In the genomic region with DNA sequence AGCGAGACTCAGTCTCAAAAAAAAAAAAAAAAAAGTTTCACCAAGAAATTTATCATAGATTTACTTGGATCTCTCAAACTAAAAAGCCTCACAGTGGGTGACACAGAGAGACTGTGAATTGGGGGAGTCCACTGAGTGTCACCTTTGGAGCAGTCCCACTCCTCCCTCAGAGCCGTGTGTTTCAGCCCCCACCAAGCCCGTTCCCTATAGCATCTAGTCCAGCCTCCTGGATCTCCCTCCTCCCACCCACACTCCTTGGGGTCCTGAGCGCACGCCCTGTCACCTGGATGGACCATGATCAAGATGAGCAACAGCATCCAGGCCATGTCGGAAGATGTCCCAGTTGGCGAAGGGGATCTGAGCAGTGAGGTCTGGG, we compare ENCODE assay signal across 17 cellular contexts. TPM values are rescaled to one million over a fixed set of nuclear protein-coding genes. Genes with fewer than 3 reads are reported as not detected.
A peak's percentile ranks its signal among the peaks of the same experiment; 100 is the strongest.
DNase-seq lines count a peak whose midpoint lies in the region; ATAC-seq and TF ChIP-seq lines count a peak whose summit lies in the region.
"Had no signal": no experiment of that assay in that cellular context is flagged by ENCODE, and none has a peak within 500 bp of the region (broad histone marks: within the 10 kb centered on the region; RNA-seq: fewer than 3 reads in every experiment).

No MANE protein-coding gene starts in this region.

- H3K9ac ChIP-seq in IMR-90 (ENCODE audit: low read depth, low read length), result no peak overlapping the region

- in situ Hi-C loops in IMR-90 (cut with MboI; ENCODE audit: low sequenced_read_pairs), result no loop called here

- DNase-seq in activated CD4-positive, alpha-beta T cell treated with anti-CD3 and anti-CD28 coated beads for 36 hours, result no peak
- DNase-seq in activated CD4-positive, alpha-beta T cell treated with anti-CD3 and anti-CD28 coated beads for 4 hours, result no peak
- DNase-seq in IMR-90, result no peak
- no peak for DNase-seq in activated naive CD8-positive, alpha-beta T cell treated with anti-CD3 and anti-CD28 coated beads, Interleukin-2, amount 10 ng/mL, durations not matched to agents 7 days and 5 days
- no peak for DNase-seq in activated CD4-positive, CD25-positive, alpha-beta regulatory T cell treated with anti-CD3 and anti-CD28 coated beads, Interleukin-2, amount 50 U/mL, for 72 hours
- no peak for DNase-seq in thyroid gland
- DNase-seq: COR-L47, GF-D8, left colon, NCI-H2029 treated with DMSO at 0.1 percent for 48 hours, NCI-H748 treated with DMSO at 0.1 percent for 48 hours had no signal

- no peaks in the 10 kb centered on the region for H4K20me1 ChIP-seq in IMR-90 (ENCODE audit: insufficient read depth, low read length)

- 74% methylated on average over 3 of the region's 7 CpGs; no CpG with 5 or more reads in 1 of the 2 experiments for WGBS in IMR-90 (ENCODE audit: extremely low coverage in 2 of 2, insufficient read length in 1 of 2), 2 experiments
- 83 to 91% methylated on average over 7 of the region's 7 CpGs for WGBS in thyroid gland, 2 donors

- no peaks in the 10 kb centered on the region for H3K79me1 ChIP-seq in IMR-90 (ENCODE audit: low read depth in 1 of 2, low read length in 2 of 2)

- intact Hi-C loops in activated CD4-positive, alpha-beta T cell treated with anti-CD3 and anti-CD28 coated beads for 36 hours (cut with DNase I, micrococcal nuclease), result no loop called here
- intact Hi-C loops in IMR-90 (cut with micrococcal nuclease), result no loop called here
- intact Hi-C loops in thyroid gland (cut with DNase I), result no loop called here

- H3K9me1 ChIP-seq in IMR-90 (ENCODE audit: insufficient read depth, low read length), result peaks cover 3% of the 10 kb centered on the region; the same call in 1 of the 2 replicates

- H3K4me3 ChIP-seq in IMR-90 (ENCODE audit: insufficient read depth, low read depth, low read length) (no peak overlapping the region), neutrophil (ENCODE audit: low read depth in 1 of 2, low read length in 1 of 2) (no peak overlapping the region), thyroid gland (replicated peaks in 1 of 3) (no peak overlapping the region)
- H3K4me3 ChIP-seq: hepatocyte, prostate gland, suprapubic skin had no signal

- H3K4me1 Mint-ChIP-seq in activated CD4-positive, alpha-beta T cell treated with anti-CD3 and anti-CD28 coated beads for 36 hours, result peaks cover 53% of the 10 kb centered on the region
- H3K4me1 Mint-ChIP-seq in activated naive CD8-positive, alpha-beta T cell treated with anti-CD3 and anti-CD28 coated beads, Interleukin-2, amount 10 ng/mL, durations not matched to agents 7 days and 5 days, result peaks cover 62% of the 10 kb centered on the region

- H2BK120ac ChIP-seq in IMR-90 (ENCODE audit: low read depth, low read length), result no peak overlapping the region

- H3K23ac ChIP-seq in IMR-90 (ENCODE audit: low read depth, low read length), result no peak overlapping the region

- no peak overlapping the region for H4K91ac ChIP-seq in IMR-90 (ENCODE audit: insufficient read depth, low read depth, low read length)

- no peaks in the 10 kb centered on the region for H3K27me3 Mint-ChIP-seq in activated CD4-positive, alpha-beta T cell treated with anti-CD3 and anti-CD28 coated beads for 36 hours
- no peaks in the 10 kb centered on the region for H3K27me3 Mint-ChIP-seq in activated naive CD8-positive, alpha-beta T cell treated with anti-CD3 and anti-CD28 coated beads, Interleukin-2, amount 10 ng/mL, durations not matched to agents 7 days and 5 days

- peak overlapping the region; percentile 81 for H3K27ac Mint-ChIP-seq in activated CD4-positive, alpha-beta T cell treated with anti-CD3 and anti-CD28 coated beads for 36 hours
- peak overlapping the region; percentile 89 for H3K27ac Mint-ChIP-seq in activated naive CD8-positive, alpha-beta T cell treated with anti-CD3 and anti-CD28 coated beads, Interleukin-2, amount 10 ng/mL, durations not matched to agents 7 days and 5 days

- no peak overlapping the region for H2BK20ac ChIP-seq in IMR-90 (ENCODE audit: low read depth, low read length)

- no peak overlapping the region for H3K18ac ChIP-seq in IMR-90 (ENCODE audit: low read depth, low read length)

- TF ChIP-seq RAD21 in IMR-90 (IDR thresholded peaks at IDR 0.05; ENCODE audit: low read length), result no peak

- no peak overlapping the region for H3K14ac ChIP-seq in IMR-90 (replicated peaks; ENCODE audit: low read depth, low read length)

- no peak overlapping the region for H3K4me2 ChIP-seq in IMR-90 (ENCODE audit: low read depth, low read length)
- H3K4me2 ChIP-seq: hepatocyte had no signal

- H2BK5ac ChIP-seq in IMR-90 (ENCODE audit: low read depth, low read length, poor library complexity, severe bottlenecking), result no peak overlapping the region

- peak overlapping the region; percentile 3 for H3K4me3 Mint-ChIP-seq in activated CD4-positive, alpha-beta T cell treated with anti-CD3 and anti-CD28 coated beads for 36 hours
- peak overlapping the region; percentile 81 for H3K4me3 Mint-ChIP-seq in activated naive CD8-positive, alpha-beta T cell treated with anti-CD3 and anti-CD28 coated beads, Interleukin-2, amount 10 ng/mL, durations not matched to agents 7 days and 5 days

- H3K4ac ChIP-seq in IMR-90 (ENCODE audit: low read depth, low read length), result no peak overlapping the region

- H2AFZ ChIP-seq in IMR-90 (replicated peaks; ENCODE audit: low read length, poor library complexity), result peak overlapping the region; percentile 34
- H2AFZ ChIP-seq: hepatocyte had no signal

- H2AK5ac ChIP-seq in IMR-90 (ENCODE audit: low read depth, low read length), result no peak overlapping the region

- BruUV-seq in IMR-90 (replicated peaks; lab: Mats Ljungman, UMichigan), result no TSS peak

- H3K36me3 ChIP-seq in IMR-90 (ENCODE audit: control insufficient read depth, insufficient read depth, low read length) (no peaks in the 10 kb centered on the region), neutrophil (peaks cover 39% of the 10 kb centered on the region), thyroid gland (no peaks in the 10 kb centered on the region)
- H3K36me3 ChIP-seq: prostate gland, suprapubic skin had no signal

- H3K9me3 ChIP-seq in IMR-90 (ENCODE audit: control insufficient read depth, insufficient read depth, low read length), result no peaks in the 10 kb centered on the region
- no peaks in the 10 kb centered on the region for H3K9me3 ChIP-seq in neutrophil
- H3K9me3 ChIP-seq in thyroid gland, result no peaks in the 10 kb centered on the region
- H3K9me3 ChIP-seq: prostate gland, suprapubic skin had no signal

- no peaks in the 10 kb centered on the region for H3K9me3 Mint-ChIP-seq in activated CD4-positive, alpha-beta T cell treated with anti-CD3 and anti-CD28 coated beads for 36 hours (ENCODE audit: low read depth)
- no peaks in the 10 kb centered on the region for H3K9me3 Mint-ChIP-seq in activated naive CD8-positive, alpha-beta T cell treated with anti-CD3 and anti-CD28 coated beads, Interleukin-2, amount 10 ng/mL, durations not matched to agents 7 days and 5 days

- POLR2A ChIA-PET in activated CD4-positive, alpha-beta T cell treated with anti-CD3 and anti-CD28 coated beads for 36 hours (lab: Charles Lee), result interaction anchor here (0.7 to 2.0 kb wide), 5 partner anchors 17 to 51 kb away, joined by 3 to 8 read pairs (median 4); a partner anchor contains a TSS
- POLR2A ChIA-PET in IMR-90 (lab: Charles Lee; ENCODE audit: unreplicated experiment), result no interaction called here
- POLR2A ChIA-PET in activated naive CD8-positive, alpha-beta T cell treated with anti-CD3 and anti-CD28 coated beads, Interleukin-2, amount 10 ng/mL, durations not matched to agents 7 days and 5 days (lab: Charles Lee), result interaction anchor here (0.7 to 14.1 kb wide), 15 partner anchors 12 to 235 kb away, joined by 3 to 481 read pairs (median 5); a partner anchor contains a TSS

- no peaks in the 10 kb centered on the region for H3K4me1 ChIP-seq in IMR-90 (ENCODE audit: control insufficient read depth, insufficient read depth, low read length)
- peaks cover 36 to 43% of the 10 kb centered on the region in 2 experiments for H3K4me1 ChIP-seq in neutrophil (ENCODE audit: control insufficient read depth in 1 of 2, insufficient read depth in 1 of 2, low read depth in 1 of 2, low read length in 1 of 2)
- H3K4me1 ChIP-seq in thyroid gland, result no peaks in the 10 kb centered on the region
- H3K4me1 ChIP-seq: prostate gland had no signal

- H3K56ac ChIP-seq in IMR-90 (ENCODE audit: extremely low read depth, insufficient read depth, low read length), result no peak overlapping the region

- no peak overlapping the region for H2BK15ac ChIP-seq in IMR-90 (ENCODE audit: low read depth, low read length)

- dilution Hi-C loops in IMR-90 (cut with HindIII; ENCODE audit: low sequenced_read_pairs, unreplicated experiment), result no loop called here

- H3K27me3 ChIP-seq in IMR-90 (ENCODE audit: control insufficient read depth, insufficient read depth, low read length) (peaks cover 4% of the 10 kb centered on the region), neutrophil (no peaks in the 10 kb centered on the region), thyroid gland (no peaks in the 10 kb centered on the region)
- H3K27me3 ChIP-seq: hepatocyte, suprapubic skin had no signal

- ATAC-seq in activated CD4-positive, alpha-beta T cell treated with anti-CD3 and anti-CD28 coated beads for 36 hours, result no peak
- ATAC-seq in IMR-90 (ENCODE audit: low read depth) (no peak), GM18868 (IDR thresholded peaks at IDR 0.05; ENCODE audit: unreplicated experiment) (no peak)
- peak; percentile 27 for ATAC-seq in activated naive CD8-positive, alpha-beta T cell treated with anti-CD3 and anti-CD28 coated beads, Interleukin-2, amount 10 ng/mL, durations not matched to agents 7 days and 5 days (ENCODE audit: low read depth)

- no peaks in the 10 kb centered on the region for H3K36me3 Mint-ChIP-seq in activated CD4-positive, alpha-beta T cell treated with anti-CD3 and anti-CD28 coated beads for 36 hours (ENCODE audit: low read depth)
- H3K36me3 Mint-ChIP-seq in activated naive CD8-positive, alpha-beta T cell treated with anti-CD3 and anti-CD28 coated beads, Interleukin-2, amount 10 ng/mL, durations not matched to agents 7 days and 5 days, result peaks cover 23% of the 10 kb centered on the region

- H2AK9ac ChIP-seq in IMR-90 (replicated peaks; ENCODE audit: low read depth, low read length, poor library complexity), result no peak overlapping the region

- TF ChIP-seq CTCF in IMR-90 (conservative IDR thresholded peaks at IDR 0.05; ENCODE audit: low read depth, low read length), result no peak
- no peak for TF ChIP-seq CTCF in neutrophil (IDR thresholded peaks at IDR 0.05)
- TF ChIP-seq CTCF in thyroid gland (IDR thresholded peaks at IDR 0.05), result no peak

- no peak overlapping the region for H4K5ac ChIP-seq in IMR-90 (ENCODE audit: low read depth, low read length)

- H3K27ac ChIP-seq in IMR-90 (ENCODE audit: insufficient read depth, low read length) (no peak overlapping the region), neutrophil (peak overlapping the region; percentile 7), thyroid gland (no peak overlapping the region)
- H3K27ac ChIP-seq: hepatocyte, prostate gland, RWPE1, suprapubic skin had no signal

- no peak overlapping the region for H4K8ac ChIP-seq in IMR-90 (ENCODE audit: low read depth in 2 of 2, low read length in 2 of 2)

- TF ChIP-seq POLR2A in IMR-90 (IDR thresholded peaks at IDR 0.05; ENCODE audit: low read depth, low read length) (no peak), thyroid gland (IDR thresholded peaks at IDR 0.05) (no peak)

- CTCF ChIA-PET in activated CD4-positive, alpha-beta T cell treated with anti-CD3 and anti-CD28 coated beads for 36 hours (lab: Charles Lee), result interaction anchor here (0.7 to 27.6 kb wide), 4 partner anchors 16 to 96 kb away, joined by 3 to 873 read pairs (median 380); a partner anchor contains a TSS
- CTCF ChIA-PET in IMR-90 (lab: Yijun Ruan, JAX), result interaction anchor here (1.1 kb wide), 1 partner anchor 46 kb away, joined by 4 read pairs; a partner anchor contains a TSS

RNA-seq across cellular contexts. Expression of a gene that starts 0.4 kb away (rescaled TPM):
- 1 to 10 TPM; 5.4 to 6.6 TPM for total RNA-seq in activated CD4-positive, alpha-beta T cell treated with anti-CD3 and anti-CD28 coated beads for 36 hours
- not detected in 2 replicates for total RNA-seq in IMR-90 (2012; rRNA removed)
- not detected in 2 replicates for polyA plus RNA-seq in IMR-90 (2012; rRNA removed)
- polyA plus RNA-seq in IMR-90 (2012; cell fraction: cytosol; rRNA removed), result not detected in 2 replicates
- polyA plus RNA-seq in IMR-90 (2012; cell fraction: nucleus; rRNA removed; ENCODE audit: low replicate concordance), result not detected in 2 replicates
- total RNA-seq in activated naive CD8-positive, alpha-beta T cell treated with anti-CD3 and anti-CD28 coated beads, Interleukin-2, amount 10 ng/mL, durations not matched to agents 7 days and 5 days, result 10 to 100 TPM; 69.7 to 70.0 TPM
- total RNA-seq in thyroid gland, result not detected
- total RNA-seq: hepatocyte, prostate gland, suprapubic skin had no signal
- polyA plus RNA-seq: hepatocyte had no signal

RNA-seq across cellular contexts. Expression of a gene that starts 6.3 kb away (rescaled TPM):
- total RNA-seq in activated CD4-positive, alpha-beta T cell treated with anti-CD3 and anti-CD28 coated beads for 36 hours, result 10 to 100 TPM in 1 of 2 experiments, 1 to 10 TPM in 1; 9.1 to 11.1 TPM
- total RNA-seq in IMR-90 (2012; rRNA removed), result not detected in 2 replicates
- not detected in 2 replicates for polyA plus RNA-seq in IMR-90 (2012; rRNA removed)
- not detected in 2 replicates for polyA plus RNA-seq in IMR-90 (2012; cell fraction: cytosol; rRNA removed)
- not detected in 2 replicates for polyA plus RNA-seq in IMR-90 (2012; cell fraction: nucleus; rRNA removed; ENCODE audit: low replicate concordance)
- total RNA-seq in activated naive CD8-positive, alpha-beta T cell treated with anti-CD3 and anti-CD28 coated beads, Interleukin-2, amount 10 ng/mL, durations not matched to agents 7 days and 5 days, result 100 to 1,000 TPM in 1 of 2 experiments, 10 to 100 TPM in 1; 91.8 to 105 TPM
- 10 to 100 TPM in 1 of 4 donors, 1 to 10 TPM in 2, not detected in 1; 2.5 to 23.4 (median 3.2) TPM for total RNA-seq in thyroid gland
- total RNA-seq: hepatocyte had no signal

RNA-seq across cellular contexts. Expression of a gene that starts 10.2 kb away (rescaled TPM):
- total RNA-seq in activated CD4-positive, alpha-beta T cell treated with anti-CD3 and anti-CD28 coated beads for 36 hours, result 10 to 100 TPM; 44.9 to 73.3 TPM
- total RNA-seq in IMR-90 (2012; rRNA removed) (not detected in 2 replicates), thyroid gland (not detected)
- polyA plus RNA-seq in IMR-90 (2012; rRNA removed), result not detected in 2 replicates
- 0.16 TPM in 1 of 2 replicates, not detected in the other for polyA plus RNA-seq in IMR-90 (2012; cell fraction: cytosol; rRNA removed)
- polyA plus RNA-seq in IMR-90 (2012; cell fraction: nucleus; rRNA removed; ENCODE audit: low replicate concordance), result not detected in 2 replicates
- total RNA-seq in activated naive CD8-positive, alpha-beta T cell treated with anti-CD3 and anti-CD28 coated beads, Interleukin-2, amount 10 ng/mL, durations not matched to agents 7 days and 5 days, result 100 to 1,000 TPM; 426 to 431 TPM
- total RNA-seq: suprapubic skin had no signal

RNA-seq across cellular contexts. Expression of a gene that starts 17.0 kb away (rescaled TPM):
- total RNA-seq in activated CD4-positive, alpha-beta T cell treated with anti-CD3 and anti-CD28 coated beads for 36 hours, result 10 to 100 TPM; 82.3 to 93.3 TPM
- not detected in 2 replicates for total RNA-seq in IMR-90 (2012; rRNA removed)
- not detected in 2 replicates for polyA plus RNA-seq in IMR-90 (2012; rRNA removed)
- polyA plus RNA-seq in IMR-90 (2012; cell fraction: cytosol; rRNA removed), result not detected in 2 replicates
- polyA plus RNA-seq in IMR-90 (2012; cell fraction: nucleus; rRNA removed; ENCODE audit: low replicate concordance), result 0.03 TPM in 1 of 2 replicates, not detected in the other
- total RNA-seq in activated naive CD8-positive, alpha-beta T cell treated with anti-CD3 and anti-CD28 coated beads, Interleukin-2, amount 10 ng/mL, durations not matched to agents 7 days and 5 days, result 10 to 100 TPM; 18.5 to 18.6 TPM
- total RNA-seq in thyroid gland, result under 1 TPM in 1 of 4 donors, not detected in 3; 0.42 TPM

RNA-seq across cellular contexts. Expression of a gene that starts 20.3 kb away (rescaled TPM):
- 100 to 1,000 TPM; 396 to 570 TPM for total RNA-seq in activated CD4-positive, alpha-beta T cell treated with anti-CD3 and anti-CD28 coated beads for 36 hours
- total RNA-seq in IMR-90 (2012; rRNA removed) (not detected in 2 replicates), thyroid gland (not detected)
- not detected in 2 replicates for polyA plus RNA-seq in IMR-90 (2012; rRNA removed)
- polyA plus RNA-seq in IMR-90 (2012; cell fraction: cytosol; rRNA removed), result not detected in 2 replicates
- polyA plus RNA-seq in IMR-90 (2012; cell fraction: nucleus; rRNA removed; ENCODE audit: low replicate concordance), result 0.05 TPM in 1 of 2 replicates, not detected in the other
- 10 to 100 TPM; 15.2 to 16.7 TPM for total RNA-seq in activated naive CD8-positive, alpha-beta T cell treated with anti-CD3 and anti-CD28 coated beads, Interleukin-2, amount 10 ng/mL, durations not matched to agents 7 days and 5 days
- total RNA-seq: hepatocyte had no signal
- polyA plus RNA-seq: hepatocyte had no signal

Comparison
In these comparisons a context has a peak if more than half of its experiments do, and no peak if none do; other contexts are left out.
1. RNA of a gene that starts 0.4 kb away (total RNA-seq): 69.7 to 70.0 TPM in activated naive CD8-positive, alpha-beta T cell treated with anti-CD3 and anti-CD28 coated beads, Interleukin-2, amount 10 ng/mL, durations not matched to agents 7 days and 5 days; 5.4 to 6.6 TPM in activated CD4-positive, alpha-beta T cell treated with anti-CD3 and anti-CD28 coated beads for 36 hours, not detected in IMR-90 and not detected in thyroid gland; every median in the first group is over 4 times any median in the second.
2. RNA of a gene that starts 10.2 kb away (total RNA-seq): 426 to 431 TPM in activated naive CD8-positive, alpha-beta T cell treated with anti-CD3 and anti-CD28 coated beads, Interleukin-2, amount 10 ng/mL, durations not matched to agents 7 days and 5 days and 44.9 to 73.3 TPM in activated CD4-positive, alpha-beta T cell treated with anti-CD3 and anti-CD28 coated beads for 36 hours; not detected in thyroid gland and not detected in IMR-90; every median in the first group is over 10 times any median in the second.